ENCODE assay signal across 12 cellular contexts in the genomic region with DNA sequence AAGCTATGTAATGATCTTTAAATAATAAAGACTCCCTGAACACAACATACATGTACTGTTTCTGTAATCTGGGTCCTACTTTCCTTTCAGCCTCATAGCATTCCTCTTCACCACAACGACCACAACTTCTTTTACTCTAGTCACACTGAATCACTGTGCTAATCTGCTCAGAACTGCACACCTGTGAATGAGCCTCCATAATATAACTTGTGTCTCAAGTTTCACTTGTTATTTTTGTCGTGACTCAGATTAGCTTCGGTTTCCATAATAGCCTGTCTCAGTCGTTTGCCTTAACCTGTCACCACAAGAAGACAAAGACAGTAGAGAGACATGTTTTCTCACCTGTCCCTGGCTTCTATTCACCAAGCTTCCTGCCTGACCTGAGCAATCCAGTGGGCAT.
DNase-seq lines count a peak whose midpoint lies in the region; ATAC-seq lines count a peak whose summit lies in the region.
"Had no signal": no experiment of that assay in that cellular context is flagged by ENCODE, and none has a peak within 500 bp of the region (broad histone marks: within the 10 kb centered on the region; RNA-seq: fewer than 3 reads in every experiment).

No MANE protein-coding gene starts in this region.

- peaks cover 1% of the 10 kb centered on the region for H3K27me3 Mint-ChIP-seq in activated T-helper 1 cell treated with anti-CD3 and anti-CD28 coated beads, Interleukin-12 subunit alpha, Interleukin-12 subunit beta, Interleukin-2, Interleukin-4 antibody, amounts not matched to agents 30 ng/mL and 10 ng/mL and 1 ng/mL, durations not matched to agents 14 hours and 24 hours and 36 hours (ENCODE audit: insufficient read depth)

- peak; percentile 50 for DNase-seq in RPMI8226
- no peak for DNase-seq in NCI-H187 (lab: John Stamatoyannopoulos, UW)
- DNase-seq in ACHN: no peak
- DNase-seq in occipital lobe (lab: John Stamatoyannopoulos, UW): no peak
- DNase-seq in activated T-helper 1 cell treated with anti-CD3 and anti-CD28 coated beads, Interleukin-12 subunit alpha, Interleukin-12 subunit beta, Interleukin-2, Interleukin-4 antibody, amounts not matched to agents 30 ng/mL and 10 ng/mL and 1 ng/mL, durations not matched to agents 14 hours and 24 hours and 36 hours (ENCODE audit: low spot score): no peak
- DNase-seq: anterior cingulate cortex, midbrain, NCI-H524 treated with DMSO at 0.1 percent for 48 hours, thyroid gland had no signal

- no peak overlapping the region for H3K27ac Mint-ChIP-seq in activated T-helper 1 cell treated with anti-CD3 and anti-CD28 coated beads, Interleukin-12 subunit alpha, Interleukin-12 subunit beta, Interleukin-2, Interleukin-4 antibody, amounts not matched to agents 30 ng/mL and 10 ng/mL and 1 ng/mL, durations not matched to agents 14 hours and 24 hours and 36 hours

- no peaks in the 10 kb centered on the region for H3K9me3 Mint-ChIP-seq in activated T-helper 1 cell treated with anti-CD3 and anti-CD28 coated beads, Interleukin-12 subunit alpha, Interleukin-12 subunit beta, Interleukin-2, Interleukin-4 antibody, amounts not matched to agents 30 ng/mL and 10 ng/mL and 1 ng/mL, durations not matched to agents 14 hours and 24 hours and 36 hours

- in situ Hi-C loops in ACHN (cut with HindIII; ENCODE audit: low pct_ligation_motif_present, low pct_unique_long_range_greater_than_20kb, low sequenced_read_pairs): no loop called here

- H3K36me3 Mint-ChIP-seq in activated T-helper 1 cell treated with anti-CD3 and anti-CD28 coated beads, Interleukin-12 subunit alpha, Interleukin-12 subunit beta, Interleukin-2, Interleukin-4 antibody, amounts not matched to agents 30 ng/mL and 10 ng/mL and 1 ng/mL, durations not matched to agents 14 hours and 24 hours and 36 hours (ENCODE audit: low read depth): no peaks in the 10 kb centered on the region

- ATAC-seq in GM18519 (IDR thresholded peaks at IDR 0.05; ENCODE audit: low FRiP score, unreplicated experiment) (peak; percentile 99), GM21381 (IDR thresholded peaks at IDR 0.05; ENCODE audit: unreplicated experiment) (peak; percentile 93), HG03108 (IDR thresholded peaks at IDR 0.05; ENCODE audit: unreplicated experiment) (peak; percentile 96)

- intact Hi-C loops in activated T-helper 1 cell treated with anti-CD3 and anti-CD28 coated beads, Interleukin-12 subunit alpha, Interleukin-12 subunit beta, Interleukin-2, Interleukin-4 antibody, amounts not matched to agents 30 ng/mL and 10 ng/mL and 1 ng/mL, durations not matched to agents 14 hours and 24 hours and 36 hours (cut with micrococcal nuclease): no loop called here

- H3K4me1 Mint-ChIP-seq in activated T-helper 1 cell treated with anti-CD3 and anti-CD28 coated beads, Interleukin-12 subunit alpha, Interleukin-12 subunit beta, Interleukin-2, Interleukin-4 antibody, amounts not matched to agents 30 ng/mL and 10 ng/mL and 1 ng/mL, durations not matched to agents 14 hours and 24 hours and 36 hours (ENCODE audit: low read depth): no peaks in the 10 kb centered on the region

- H3K4me3 Mint-ChIP-seq in activated T-helper 1 cell treated with anti-CD3 and anti-CD28 coated beads, Interleukin-12 subunit alpha, Interleukin-12 subunit beta, Interleukin-2, Interleukin-4 antibody, amounts not matched to agents 30 ng/mL and 10 ng/mL and 1 ng/mL, durations not matched to agents 14 hours and 24 hours and 36 hours: no peak overlapping the region
